Comparison of ENCODE assay signal across 34 cellular contexts in the genomic region with DNA sequence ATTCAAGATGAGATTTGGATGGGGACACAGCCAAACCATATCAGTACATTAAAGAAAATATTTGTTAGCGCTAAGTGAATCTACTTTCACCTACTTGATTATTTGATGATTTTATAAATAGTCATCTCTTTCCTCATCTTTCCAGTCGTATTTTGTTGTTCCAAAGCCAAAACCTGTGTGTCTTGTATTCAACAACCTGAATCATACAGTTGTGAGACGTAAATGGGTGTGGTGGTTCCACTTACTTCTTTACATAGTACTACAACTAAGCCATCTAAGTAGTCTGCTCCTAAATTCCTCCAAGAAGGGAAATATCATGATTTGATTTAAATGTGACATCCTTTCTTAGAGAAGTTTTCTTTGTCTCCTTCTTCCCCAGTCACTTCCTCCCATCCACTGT.
"Had no signal": no experiment of that assay in that cellular context is flagged by ENCODE, and none has a peak within 500 bp of the region (broad histone marks: within the 10 kb centered on the region; RNA-seq: fewer than 3 reads in every experiment).

No MANE protein-coding gene starts in this region.

- H3K9me3 ChIP-seq: MG63 had no signal

- H3K4me3 ChIP-seq: MG63 had no signal

- H3K4me2 ChIP-seq: KMS-11 had no signal

- H3K27ac ChIP-seq: KMS-11 had no signal

- DNase-seq: Karpas-422, Kasumi-1, KG1, MG63, MM.1S, MV-4-11, NCI-H1048, NCI-H1092, NCI-H1105, NCI-H1105 treated with DMSO at 0.1 percent for 48 hours, NCI-H1417, NCI-H1417 treated with DMSO at 0.1 percent for 48 hours, NCI-H1436, NCI-H1436 treated with DMSO at 0.1 percent for 48 hours, NCI-H146, NCI-H1694, NCI-H1694 treated with DMSO at 0.1 percent for 48 hours, NCI-H187, NCI-H187 treated with DMSO at 0.1 percent for 48 hours, NCI-H1930, NCI-H2029, NCI-H2029 treated with DMSO at 0.1 percent for 48 hours, NCI-H2081, NCI-H2081 treated with DMSO at 0.1 percent for 48 hours, NCI-H2107, NCI-H2171, NCI-H2171 treated with DMSO at 0.1 percent for 48 hours, NCI-H2227 treated with DMSO at 0.1 percent for 48 hours, NCI-H226, NCI-H345, NCI-H446, NCI-H446 treated with DMSO at 0.1 percent for 48 hours, NCI-H510A had no signal

- H3K36me3 ChIP-seq: MG63 had no signal

- H3K27me3 ChIP-seq: MG63 had no signal
